In the genomic region with DNA sequence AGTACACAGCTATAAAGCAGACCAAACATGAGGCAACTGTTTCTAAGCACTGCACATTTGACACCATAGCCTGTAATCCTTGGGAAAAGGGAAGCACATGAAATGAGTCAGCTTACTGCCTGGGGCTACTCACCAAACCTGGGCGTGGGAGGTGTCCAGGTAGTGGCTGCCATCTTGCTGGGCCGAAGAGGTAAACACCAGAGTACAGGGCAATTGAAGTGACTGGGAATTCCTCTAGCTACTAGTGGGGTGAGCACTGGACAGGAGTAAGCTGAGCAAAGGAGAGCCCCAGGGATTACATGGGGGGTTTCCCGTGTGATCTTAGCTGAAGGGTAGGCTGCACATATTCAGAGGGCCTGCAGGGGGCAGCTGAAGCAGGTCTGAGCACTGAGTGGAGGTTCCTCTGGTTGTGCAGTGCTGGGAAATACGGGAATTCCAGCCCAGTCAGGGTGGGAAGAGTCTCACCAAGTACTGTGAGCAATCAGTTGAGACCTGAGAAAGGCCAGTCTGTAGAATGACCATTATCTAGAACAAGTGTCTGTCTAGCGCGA, we compare ENCODE assay signal across 1 cellular context.
TF ChIP-seq lines count a peak whose summit lies in the region.

No MANE protein-coding gene starts in this region.

TF ChIP-seq in K562, 482 proteins besides CTCF, POLR2A, EP300 and RAD21 (continued from another document and continues in another):
- TF ChIP-seq, protein P1, sequence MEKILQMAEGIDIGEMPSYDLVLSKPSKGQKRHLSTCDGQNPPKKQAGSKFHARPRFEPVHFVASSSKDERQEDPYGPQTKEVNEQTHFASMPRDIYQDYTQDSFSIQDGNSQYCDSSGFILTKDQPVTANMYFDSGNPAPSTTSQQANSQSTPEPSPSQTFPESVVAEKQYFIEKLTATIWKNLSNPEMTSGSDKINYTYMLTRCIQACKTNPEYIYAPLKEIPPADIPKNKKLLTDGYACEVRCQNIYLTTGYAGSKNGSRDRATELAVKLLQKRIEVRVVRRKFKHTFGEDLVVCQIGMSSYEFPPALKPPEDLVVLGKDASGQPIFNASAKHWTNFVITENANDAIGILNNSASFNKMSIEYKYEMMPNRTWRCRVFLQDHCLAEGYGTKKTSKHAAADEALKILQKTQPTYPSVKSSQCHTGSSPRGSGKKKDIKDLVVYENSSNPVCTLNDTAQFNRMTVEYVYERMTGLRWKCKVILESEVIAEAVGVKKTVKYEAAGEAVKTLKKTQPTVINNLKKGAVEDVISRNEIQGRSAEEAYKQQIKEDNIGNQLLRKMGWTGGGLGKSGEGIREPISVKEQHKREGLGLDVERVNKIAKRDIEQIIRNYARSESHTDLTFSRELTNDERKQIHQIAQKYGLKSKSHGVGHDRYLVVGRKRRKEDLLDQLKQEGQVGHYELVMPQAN (IDR thresholded peaks at IDR 0.05; ENCODE audit: borderline replicate concordance): no peak
- TF ChIP-seq HNRNPLL (IDR thresholded peaks at IDR 0.05; ENCODE audit: low read depth, low read length, poor library complexity, severe bottlenecking): no peak
- TF ChIP-seq HLTF (IDR thresholded peaks at IDR 0.05): no peak
- TF ChIP-seq, protein P2, sequence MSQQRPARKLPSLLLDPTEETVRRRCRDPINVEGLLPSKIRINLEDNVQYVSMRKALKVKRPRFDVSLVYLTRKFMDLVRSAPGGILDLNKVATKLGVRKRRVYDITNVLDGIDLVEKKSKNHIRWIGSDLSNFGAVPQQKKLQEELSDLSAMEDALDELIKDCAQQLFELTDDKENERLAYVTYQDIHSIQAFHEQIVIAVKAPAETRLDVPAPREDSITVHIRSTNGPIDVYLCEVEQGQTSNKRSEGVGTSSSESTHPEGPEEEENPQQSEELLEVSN (IDR thresholded peaks at IDR 0.05; ENCODE audit: borderline replicate concordance in 1 of 2, extremely low read depth in 1 of 2, insufficient read depth in 1 of 2, insufficient read length in 1 of 2, low read depth in 1 of 2, low read length in 1 of 2, poor library complexity in 1 of 2, severe bottlenecking in 1 of 2): peak in 1 of 2 experiments; percentile 7
- TF ChIP-seq SRSF7 (optimal IDR thresholded peaks at IDR 0.05; ENCODE audit: low read depth, low read length): no peak
- no peak for TF ChIP-seq ETS2 (tag; IDR thresholded peaks at IDR 0.05; ENCODE audit: borderline replicate concordance, poor library complexity, severe bottlenecking)
- TF ChIP-seq, protein P3, sequence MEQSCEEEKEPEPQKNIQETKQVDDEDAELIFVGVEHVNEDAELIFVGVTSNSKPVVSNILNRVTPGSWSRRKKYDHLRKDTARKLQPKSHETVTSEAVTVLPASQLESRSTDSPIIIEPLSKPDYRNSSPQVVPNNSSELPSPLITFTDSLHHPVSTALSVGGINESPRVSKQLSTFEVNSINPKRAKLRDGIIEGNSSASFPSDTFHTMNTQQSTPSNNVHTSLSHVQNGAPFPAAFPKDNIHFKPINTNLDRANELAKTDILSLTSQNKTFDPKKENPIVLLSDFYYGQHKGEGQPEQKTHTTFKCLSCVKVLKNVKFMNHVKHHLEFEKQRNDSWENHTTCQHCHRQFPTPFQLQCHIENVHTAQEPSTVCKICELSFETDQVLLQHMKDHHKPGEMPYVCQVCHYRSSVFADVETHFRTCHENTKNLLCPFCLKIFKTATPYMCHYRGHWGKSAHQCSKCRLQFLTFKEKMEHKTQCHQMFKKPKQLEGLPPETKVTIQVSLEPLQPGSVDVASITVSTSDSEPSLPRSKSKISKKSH (CRISPR knock-in tag; IDR thresholded peaks at IDR 0.05): no peak
- 0 out of 4 replicates have a peak, but pooled peaks of 1 of the 2 experiments have one; percentile 14 for TF ChIP-seq FOXK2 (conservative IDR thresholded peaks at IDR 0.05 in 1 of 2, IDR thresholded peaks at IDR 0.05 in 1 of 2; ENCODE audit: low read depth in 2 of 2)
- TF ChIP-seq ZNF3 (CRISPR knock-in tag; IDR thresholded peaks at IDR 0.05): no peak
- TF ChIP-seq IRF2 (CRISPR knock-in tag; IDR thresholded peaks at IDR 0.05): no peak
- no peak for TF ChIP-seq TOE1 (IDR thresholded peaks at IDR 0.05; ENCODE audit: borderline replicate concordance)
- no peak for TF ChIP-seq TOE1 (CRISPR knock-in tag; IDR thresholded peaks at IDR 0.05; ENCODE audit: borderline replicate concordance, low read depth)
- TF ChIP-seq, protein P4, sequence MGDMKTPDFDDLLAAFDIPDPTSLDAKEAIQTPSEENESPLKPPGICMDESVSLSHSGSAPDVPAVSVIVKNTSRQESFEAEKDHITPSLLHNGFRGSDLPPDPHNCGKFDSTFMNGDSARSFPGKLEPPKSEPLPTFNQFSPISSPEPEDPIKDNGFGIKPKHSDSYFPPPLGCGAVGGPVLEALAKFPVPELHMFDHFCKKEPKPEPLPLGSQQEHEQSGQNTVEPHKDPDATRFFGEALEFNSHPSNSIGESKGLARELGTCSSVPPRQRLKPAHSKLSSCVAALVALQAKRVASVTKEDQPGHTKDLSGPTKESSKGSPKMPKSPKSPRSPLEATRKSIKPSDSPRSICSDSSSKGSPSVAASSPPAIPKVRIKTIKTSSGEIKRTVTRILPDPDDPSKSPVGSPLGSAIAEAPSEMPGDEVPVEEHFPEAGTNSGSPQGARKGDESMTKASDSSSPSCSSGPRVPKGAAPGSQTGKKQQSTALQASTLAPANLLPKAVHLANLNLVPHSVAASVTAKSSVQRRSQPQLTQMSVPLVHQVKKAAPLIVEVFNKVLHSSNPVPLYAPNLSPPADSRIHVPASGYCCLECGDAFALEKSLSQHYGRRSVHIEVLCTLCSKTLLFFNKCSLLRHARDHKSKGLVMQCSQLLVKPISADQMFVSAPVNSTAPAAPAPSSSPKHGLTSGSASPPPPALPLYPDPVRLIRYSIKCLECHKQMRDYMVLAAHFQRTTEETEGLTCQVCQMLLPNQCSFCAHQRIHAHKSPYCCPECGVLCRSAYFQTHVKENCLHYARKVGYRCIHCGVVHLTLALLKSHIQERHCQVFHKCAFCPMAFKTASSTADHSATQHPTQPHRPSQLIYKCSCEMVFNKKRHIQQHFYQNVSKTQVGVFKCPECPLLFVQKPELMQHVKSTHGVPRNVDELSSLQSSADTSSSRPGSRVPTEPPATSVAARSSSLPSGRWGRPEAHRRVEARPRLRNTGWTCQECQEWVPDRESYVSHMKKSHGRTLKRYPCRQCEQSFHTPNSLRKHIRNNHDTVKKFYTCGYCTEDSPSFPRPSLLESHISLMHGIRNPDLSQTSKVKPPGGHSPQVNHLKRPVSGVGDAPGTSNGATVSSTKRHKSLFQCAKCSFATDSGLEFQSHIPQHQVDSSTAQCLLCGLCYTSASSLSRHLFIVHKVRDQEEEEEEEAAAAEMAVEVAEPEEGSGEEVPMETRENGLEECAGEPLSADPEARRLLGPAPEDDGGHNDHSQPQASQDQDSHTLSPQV (IDR thresholded peaks at IDR 0.05): peak; percentile 65; the same call in 1 of the 2 replicates
- TF ChIP-seq BDP1 (IDR thresholded peaks at IDR 0.05; ENCODE audit: insufficient read depth, insufficient read length): no peak
- TF ChIP-seq, protein P5, sequence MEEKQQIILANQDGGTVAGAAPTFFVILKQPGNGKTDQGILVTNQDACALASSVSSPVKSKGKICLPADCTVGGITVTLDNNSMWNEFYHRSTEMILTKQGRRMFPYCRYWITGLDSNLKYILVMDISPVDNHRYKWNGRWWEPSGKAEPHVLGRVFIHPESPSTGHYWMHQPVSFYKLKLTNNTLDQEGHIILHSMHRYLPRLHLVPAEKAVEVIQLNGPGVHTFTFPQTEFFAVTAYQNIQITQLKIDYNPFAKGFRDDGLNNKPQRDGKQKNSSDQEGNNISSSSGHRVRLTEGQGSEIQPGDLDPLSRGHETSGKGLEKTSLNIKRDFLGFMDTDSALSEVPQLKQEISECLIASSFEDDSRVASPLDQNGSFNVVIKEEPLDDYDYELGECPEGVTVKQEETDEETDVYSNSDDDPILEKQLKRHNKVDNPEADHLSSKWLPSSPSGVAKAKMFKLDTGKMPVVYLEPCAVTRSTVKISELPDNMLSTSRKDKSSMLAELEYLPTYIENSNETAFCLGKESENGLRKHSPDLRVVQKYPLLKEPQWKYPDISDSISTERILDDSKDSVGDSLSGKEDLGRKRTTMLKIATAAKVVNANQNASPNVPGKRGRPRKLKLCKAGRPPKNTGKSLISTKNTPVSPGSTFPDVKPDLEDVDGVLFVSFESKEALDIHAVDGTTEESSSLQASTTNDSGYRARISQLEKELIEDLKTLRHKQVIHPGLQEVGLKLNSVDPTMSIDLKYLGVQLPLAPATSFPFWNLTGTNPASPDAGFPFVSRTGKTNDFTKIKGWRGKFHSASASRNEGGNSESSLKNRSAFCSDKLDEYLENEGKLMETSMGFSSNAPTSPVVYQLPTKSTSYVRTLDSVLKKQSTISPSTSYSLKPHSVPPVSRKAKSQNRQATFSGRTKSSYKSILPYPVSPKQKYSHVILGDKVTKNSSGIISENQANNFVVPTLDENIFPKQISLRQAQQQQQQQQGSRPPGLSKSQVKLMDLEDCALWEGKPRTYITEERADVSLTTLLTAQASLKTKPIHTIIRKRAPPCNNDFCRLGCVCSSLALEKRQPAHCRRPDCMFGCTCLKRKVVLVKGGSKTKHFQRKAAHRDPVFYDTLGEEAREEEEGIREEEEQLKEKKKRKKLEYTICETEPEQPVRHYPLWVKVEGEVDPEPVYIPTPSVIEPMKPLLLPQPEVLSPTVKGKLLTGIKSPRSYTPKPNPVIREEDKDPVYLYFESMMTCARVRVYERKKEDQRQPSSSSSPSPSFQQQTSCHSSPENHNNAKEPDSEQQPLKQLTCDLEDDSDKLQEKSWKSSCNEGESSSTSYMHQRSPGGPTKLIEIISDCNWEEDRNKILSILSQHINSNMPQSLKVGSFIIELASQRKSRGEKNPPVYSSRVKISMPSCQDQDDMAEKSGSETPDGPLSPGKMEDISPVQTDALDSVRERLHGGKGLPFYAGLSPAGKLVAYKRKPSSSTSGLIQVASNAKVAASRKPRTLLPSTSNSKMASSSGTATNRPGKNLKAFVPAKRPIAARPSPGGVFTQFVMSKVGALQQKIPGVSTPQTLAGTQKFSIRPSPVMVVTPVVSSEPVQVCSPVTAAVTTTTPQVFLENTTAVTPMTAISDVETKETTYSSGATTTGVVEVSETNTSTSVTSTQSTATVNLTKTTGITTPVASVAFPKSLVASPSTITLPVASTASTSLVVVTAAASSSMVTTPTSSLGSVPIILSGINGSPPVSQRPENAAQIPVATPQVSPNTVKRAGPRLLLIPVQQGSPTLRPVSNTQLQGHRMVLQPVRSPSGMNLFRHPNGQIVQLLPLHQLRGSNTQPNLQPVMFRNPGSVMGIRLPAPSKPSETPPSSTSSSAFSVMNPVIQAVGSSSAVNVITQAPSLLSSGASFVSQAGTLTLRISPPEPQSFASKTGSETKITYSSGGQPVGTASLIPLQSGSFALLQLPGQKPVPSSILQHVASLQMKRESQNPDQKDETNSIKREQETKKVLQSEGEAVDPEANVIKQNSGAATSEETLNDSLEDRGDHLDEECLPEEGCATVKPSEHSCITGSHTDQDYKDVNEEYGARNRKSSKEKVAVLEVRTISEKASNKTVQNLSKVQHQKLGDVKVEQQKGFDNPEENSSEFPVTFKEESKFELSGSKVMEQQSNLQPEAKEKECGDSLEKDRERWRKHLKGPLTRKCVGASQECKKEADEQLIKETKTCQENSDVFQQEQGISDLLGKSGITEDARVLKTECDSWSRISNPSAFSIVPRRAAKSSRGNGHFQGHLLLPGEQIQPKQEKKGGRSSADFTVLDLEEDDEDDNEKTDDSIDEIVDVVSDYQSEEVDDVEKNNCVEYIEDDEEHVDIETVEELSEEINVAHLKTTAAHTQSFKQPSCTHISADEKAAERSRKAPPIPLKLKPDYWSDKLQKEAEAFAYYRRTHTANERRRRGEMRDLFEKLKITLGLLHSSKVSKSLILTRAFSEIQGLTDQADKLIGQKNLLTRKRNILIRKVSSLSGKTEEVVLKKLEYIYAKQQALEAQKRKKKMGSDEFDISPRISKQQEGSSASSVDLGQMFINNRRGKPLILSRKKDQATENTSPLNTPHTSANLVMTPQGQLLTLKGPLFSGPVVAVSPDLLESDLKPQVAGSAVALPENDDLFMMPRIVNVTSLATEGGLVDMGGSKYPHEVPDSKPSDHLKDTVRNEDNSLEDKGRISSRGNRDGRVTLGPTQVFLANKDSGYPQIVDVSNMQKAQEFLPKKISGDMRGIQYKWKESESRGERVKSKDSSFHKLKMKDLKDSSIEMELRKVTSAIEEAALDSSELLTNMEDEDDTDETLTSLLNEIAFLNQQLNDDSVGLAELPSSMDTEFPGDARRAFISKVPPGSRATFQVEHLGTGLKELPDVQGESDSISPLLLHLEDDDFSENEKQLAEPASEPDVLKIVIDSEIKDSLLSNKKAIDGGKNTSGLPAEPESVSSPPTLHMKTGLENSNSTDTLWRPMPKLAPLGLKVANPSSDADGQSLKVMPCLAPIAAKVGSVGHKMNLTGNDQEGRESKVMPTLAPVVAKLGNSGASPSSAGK (IDR thresholded peaks at IDR 0.05): peak; percentile 41; the same call in 1 of the 2 replicates
- TF ChIP-seq ZNF764 (CRISPR knock-in tag; IDR thresholded peaks at IDR 0.05; ENCODE audit: low read depth): peak; percentile 76
- TF ChIP-seq STAG1 (CRISPR knock-in tag; IDR thresholded peaks at IDR 0.05; ENCODE audit: borderline replicate concordance): no peak
- no peak for TF ChIP-seq SRSF1 (IDR thresholded peaks at IDR 0.05; ENCODE audit: low read depth, low read length)
- TF ChIP-seq NEUROD1 (IDR thresholded peaks at IDR 0.05; ENCODE audit: borderline replicate concordance, low read depth, low read length, partially characterized antibody): no peak
- no peak for TF ChIP-seq EGR1 (conservative IDR thresholded peaks at IDR 0.05)
- TF ChIP-seq BRD9 (IDR thresholded peaks at IDR 0.05; ENCODE audit: low read depth, partially characterized antibody): no peak
- TF ChIP-seq, protein P6, sequence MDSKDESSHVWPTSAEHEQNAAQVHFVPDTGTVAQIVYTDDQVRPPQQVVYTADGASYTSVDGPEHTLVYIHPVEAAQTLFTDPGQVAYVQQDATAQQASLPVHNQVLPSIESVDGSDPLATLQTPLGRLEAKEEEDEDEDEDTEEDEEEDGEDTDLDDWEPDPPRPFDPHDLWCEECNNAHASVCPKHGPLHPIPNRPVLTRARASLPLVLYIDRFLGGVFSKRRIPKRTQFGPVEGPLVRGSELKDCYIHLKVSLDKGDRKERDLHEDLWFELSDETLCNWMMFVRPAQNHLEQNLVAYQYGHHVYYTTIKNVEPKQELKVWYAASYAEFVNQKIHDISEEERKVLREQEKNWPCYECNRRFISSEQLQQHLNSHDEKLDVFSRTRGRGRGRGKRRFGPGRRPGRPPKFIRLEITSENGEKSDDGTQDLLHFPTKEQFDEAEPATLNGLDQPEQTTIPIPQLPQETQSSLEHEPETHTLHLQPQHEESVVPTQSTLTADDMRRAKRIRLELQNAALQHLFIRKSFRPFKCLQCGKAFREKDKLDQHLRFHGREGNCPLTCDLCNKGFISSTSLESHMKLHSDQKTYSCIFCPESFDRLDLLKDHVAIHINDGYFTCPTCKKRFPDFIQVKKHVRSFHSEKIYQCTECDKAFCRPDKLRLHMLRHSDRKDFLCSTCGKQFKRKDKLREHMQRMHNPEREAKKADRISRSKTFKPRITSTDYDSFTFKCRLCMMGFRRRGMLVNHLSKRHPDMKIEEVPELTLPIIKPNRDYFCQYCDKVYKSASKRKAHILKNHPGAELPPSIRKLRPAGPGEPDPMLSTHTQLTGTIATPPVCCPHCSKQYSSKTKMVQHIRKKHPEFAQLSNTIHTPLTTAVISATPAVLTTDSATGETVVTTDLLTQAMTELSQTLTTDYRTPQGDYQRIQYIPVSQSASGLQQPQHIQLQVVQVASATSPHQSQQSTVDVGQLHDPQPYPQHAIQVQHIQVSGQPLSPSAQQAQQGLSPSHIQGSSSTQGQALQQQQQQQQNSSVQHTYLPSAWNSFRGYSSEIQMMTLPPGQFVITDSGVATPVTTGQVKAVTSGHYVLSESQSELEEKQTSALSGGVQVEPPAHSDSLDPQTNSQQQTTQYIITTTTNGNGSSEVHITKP (IDR thresholded peaks at IDR 0.05; ENCODE audit: partially characterized antibody): no peak
- TF ChIP-seq SMAD1 (IDR thresholded peaks at IDR 0.05; ENCODE audit: low read depth, low read length, partially characterized antibody): no peak
- TF ChIP-seq NFIC (IDR thresholded peaks at IDR 0.05): no peak
- no peak for TF ChIP-seq ARHGAP35 (IDR thresholded peaks at IDR 0.05; ENCODE audit: partially characterized antibody)
